ENCODE assay signal across 9 cellular contexts in the genomic region with DNA sequence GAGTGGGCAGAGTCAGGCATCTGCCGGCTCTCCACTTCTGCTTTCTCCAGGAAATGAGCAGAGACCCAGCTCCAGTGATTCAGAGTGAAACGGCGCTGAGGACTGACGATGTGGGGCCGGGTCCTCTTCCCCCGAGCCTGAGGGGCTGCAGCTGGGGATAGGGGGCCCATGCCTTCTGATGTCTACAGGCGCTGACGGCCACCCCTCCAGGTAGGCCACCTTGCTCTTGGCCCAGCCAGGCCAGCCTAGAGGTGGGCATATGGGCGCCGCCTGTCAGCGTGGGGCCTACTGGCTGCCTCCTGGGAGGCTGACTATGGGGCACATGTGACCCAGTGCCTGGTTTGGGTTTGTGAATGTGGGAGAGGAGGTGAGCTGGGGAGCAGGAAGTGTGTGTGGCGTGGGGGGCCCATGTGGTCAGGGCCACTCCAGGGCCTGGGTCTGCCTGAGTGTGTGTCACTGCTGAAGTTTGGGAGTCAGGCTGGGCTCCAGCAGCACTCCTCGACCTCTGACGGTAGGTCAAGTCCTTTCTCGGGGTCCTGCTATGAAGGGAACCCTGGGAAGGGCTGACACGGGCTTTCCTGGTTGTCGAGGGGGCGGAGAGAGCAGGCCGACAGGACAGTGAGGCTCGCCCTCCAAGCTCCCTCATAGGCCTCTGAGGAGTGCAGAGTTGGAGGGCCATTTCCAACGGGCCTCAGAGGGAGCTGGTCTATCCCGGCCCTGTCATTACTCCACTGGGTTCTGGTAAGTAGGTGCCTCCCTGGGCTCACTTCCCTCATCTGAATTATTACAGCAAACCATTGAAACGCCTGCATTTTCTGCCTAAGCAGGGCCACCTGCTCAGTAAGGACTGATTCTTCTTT. TPM values are rescaled to one million over a fixed set of nuclear protein-coding genes. Genes with fewer than 3 reads are reported as not detected.
A peak's percentile ranks its signal among the peaks of the same experiment; 100 is the strongest.
DNase-seq lines count a peak whose midpoint lies in the region; ATAC-seq and TF ChIP-seq lines count a peak whose summit lies in the region.
"Had no signal": no experiment of that assay in that cellular context is flagged by ENCODE, and none has a peak within 500 bp of the region (broad histone marks: within the 10 kb centered on the region; RNA-seq: fewer than 3 reads in every experiment).

A gene with protein sequence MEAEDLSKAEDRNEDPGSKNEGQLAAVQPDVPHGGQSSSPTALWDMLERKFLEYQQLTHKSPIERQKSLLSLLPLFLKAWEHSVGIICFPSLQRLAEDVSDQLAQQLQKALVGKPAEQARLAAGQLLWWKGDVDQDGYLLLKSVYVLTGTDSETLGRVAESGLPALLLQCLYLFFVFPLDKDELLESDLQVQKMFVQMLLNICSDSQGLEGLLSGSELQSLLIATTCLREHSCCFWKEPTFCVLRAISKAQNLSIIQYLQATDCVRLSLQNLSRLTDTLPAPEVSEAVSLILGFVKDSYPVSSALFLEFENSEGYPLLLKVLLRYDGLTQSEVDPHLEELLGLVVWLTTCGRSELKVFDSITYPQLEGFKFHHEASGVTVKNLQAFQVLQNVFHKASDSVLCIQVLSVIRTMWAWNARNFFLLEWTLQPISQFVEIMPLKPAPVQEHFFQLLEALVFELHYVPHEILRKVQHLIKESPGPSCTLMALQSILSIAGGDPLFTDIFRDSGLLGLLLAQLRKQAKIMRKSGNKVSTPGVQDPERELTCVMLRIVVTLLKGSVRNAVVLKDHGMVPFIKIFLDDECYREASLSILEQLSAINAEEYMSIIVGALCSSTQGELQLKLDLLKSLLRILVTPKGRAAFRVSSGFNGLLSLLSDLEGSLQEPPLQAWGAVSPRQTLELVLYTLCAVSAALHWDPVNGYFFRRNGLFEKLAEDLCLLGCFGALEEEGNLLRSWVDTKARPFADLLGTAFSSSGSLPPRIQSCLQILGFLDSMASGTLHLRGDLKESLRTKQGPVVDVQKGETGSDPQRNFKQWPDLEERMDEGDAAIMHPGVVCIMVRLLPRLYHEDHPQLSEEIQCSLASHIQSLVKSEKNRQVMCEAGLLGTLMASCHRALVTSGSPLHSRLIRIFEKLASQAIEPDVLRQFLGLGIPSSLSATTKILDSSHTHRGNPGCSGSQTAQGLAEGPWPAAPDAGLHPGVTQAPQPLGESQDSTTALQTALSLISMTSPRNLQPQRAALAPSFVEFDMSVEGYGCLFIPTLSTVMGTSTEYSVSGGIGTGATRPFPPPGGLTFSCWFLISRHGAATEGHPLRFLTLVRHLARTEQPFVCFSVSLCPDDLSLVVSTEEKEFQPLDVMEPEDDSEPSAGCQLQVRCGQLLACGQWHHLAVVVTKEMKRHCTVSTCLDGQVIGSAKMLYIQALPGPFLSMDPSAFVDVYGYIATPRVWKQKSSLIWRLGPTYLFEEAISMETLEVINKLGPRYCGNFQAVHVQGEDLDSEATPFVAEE (N-terminal part only) (plus strand): TSS at position 82 of the 860 bp plus-strand sequence. CDS start 24,860 bp downstream, outside the sequence.

- H3K4me1 Mint-ChIP-seq in activated naive CD8-positive, alpha-beta T cell treated with anti-CD3 and anti-CD28 coated beads, Interleukin-2, amount 50 U/mL, for 24 hours = no peaks in the 10 kb centered on the region

- peak within 1 kb of the TSS; percentile 79 for H3K4me3 Mint-ChIP-seq in activated naive CD8-positive, alpha-beta T cell treated with anti-CD3 and anti-CD28 coated beads, Interleukin-2, amount 50 U/mL, for 24 hours

- DNase-seq in activated naive CD8-positive, alpha-beta T cell treated with anti-CD3 and anti-CD28 coated beads, Interleukin-2, amount 50 U/mL, for 24 hours = no peak
- DNase-seq in psoas muscle (no peak), NCI-H82 treated with DMSO at 0.1 percent for 48 hours (lab: John Stamatoyannopoulos, UW; ENCODE audit: unreplicated experiment) (no peak), NCI-H510A treated with DMSO at 0.1 percent for 48 hours (lab: John Stamatoyannopoulos, UW) (no peak), HK-2 (ENCODE audit: unreplicated experiment) (no peak)
- no peak for DNase-seq in stimulated activated CD4-positive, alpha-beta T cell treated with anti-CD3 and anti-CD28 coated beads, Interleukin-4, amount 100 ng/mL, for 1 hour

- H3K4me3 ChIP-seq in psoas muscle = peak within 1 kb of the TSS; percentile 30
- H3K4me3 ChIP-seq: SJSA1 had no signal

- TF ChIP-seq POLR2A in GM19193 (IDR thresholded peaks at IDR 0.05; ENCODE audit: extremely low read depth, insufficient read depth, insufficient read length) = peak; percentile 71

- H3K36me3 ChIP-seq in psoas muscle (ENCODE audit: insufficient read depth in 1 of 2, low read depth in 1 of 2) = no peaks in the 10 kb centered on the region
- H3K36me3 ChIP-seq: SJSA1 had no signal

- H3K27ac Mint-ChIP-seq in activated naive CD8-positive, alpha-beta T cell treated with anti-CD3 and anti-CD28 coated beads, Interleukin-2, amount 50 U/mL, for 24 hours = peak within 1 kb of the TSS; percentile 76

- no peak within 1 kb of the TSS for H3K27ac ChIP-seq in psoas muscle
- H3K27ac ChIP-seq: SJSA1 had no signal

- peaks cover 0 to 1% (median 0%) of the 10 kb centered on the region in 3 donors for H3K27me3 ChIP-seq in psoas muscle (ENCODE audit: insufficient read depth in 3 of 3, low read length in 2 of 3)

- no peak for TF ChIP-seq CTCF in psoas muscle (IDR thresholded peaks at IDR 0.05)

- no peaks in the 10 kb centered on the region for H3K4me1 ChIP-seq in psoas muscle
- H3K4me1 ChIP-seq: SJSA1 had no signal

- H3K36me3 Mint-ChIP-seq in activated naive CD8-positive, alpha-beta T cell treated with anti-CD3 and anti-CD28 coated beads, Interleukin-2, amount 50 U/mL, for 24 hours (ENCODE audit: low read depth) = no peaks in the 10 kb centered on the region

- 81 to 82% (median 82%) methylated on average over 22 to 23 of the region's 23 CpGs for WGBS in psoas muscle, 3 donors

- intact Hi-C loops in psoas muscle (cut with DNase I) = no loop called here

- H3K27me3 Mint-ChIP-seq in activated naive CD8-positive, alpha-beta T cell treated with anti-CD3 and anti-CD28 coated beads, Interleukin-2, amount 50 U/mL, for 24 hours = peaks cover 8% of the 10 kb centered on the region

- H3K9me3 Mint-ChIP-seq in activated naive CD8-positive, alpha-beta T cell treated with anti-CD3 and anti-CD28 coated beads, Interleukin-2, amount 50 U/mL, for 24 hours = no peaks in the 10 kb centered on the region

- no peaks in the 10 kb centered on the region for H3K9me3 ChIP-seq in psoas muscle
- H3K9me3 ChIP-seq: SJSA1 had no signal

- ATAC-seq in HG03066 (IDR thresholded peaks at IDR 0.05; ENCODE audit: low read depth, unreplicated experiment) = peak; percentile 58
- peak; percentile 33 for ATAC-seq in activated naive CD8-positive, alpha-beta T cell treated with anti-CD3 and anti-CD28 coated beads, Interleukin-2, amount 50 U/mL, for 24 hours
- ATAC-seq in psoas muscle = no peak

RNA-seq across cellular contexts. Expression of the gene that starts here (rescaled TPM):
- total RNA-seq in psoas muscle = 1 to 10 TPM in 2 of 4 donors, under 1 TPM in 2; 0.69 to 1.3 (median 1.1) TPM
- under 1 TPM; 0.23 to 0.52 (median 0.27) TPM for polyA plus RNA-seq in psoas muscle

Comparison
In these comparisons a context has a peak if more than half of its experiments do, and no peak if none do; other contexts are left out.
1. ATAC-seq: peak in HG03066 (single experiment) and activated naive CD8-positive, alpha-beta T cell treated with anti-CD3 and anti-CD28 coated beads, Interleukin-2, amount 50 U/mL, for 24 hours (single experiment); none in psoas muscle (0 of 4).